Comparison of ENCODE assay signal across 2 cellular contexts in the genomic region with DNA sequence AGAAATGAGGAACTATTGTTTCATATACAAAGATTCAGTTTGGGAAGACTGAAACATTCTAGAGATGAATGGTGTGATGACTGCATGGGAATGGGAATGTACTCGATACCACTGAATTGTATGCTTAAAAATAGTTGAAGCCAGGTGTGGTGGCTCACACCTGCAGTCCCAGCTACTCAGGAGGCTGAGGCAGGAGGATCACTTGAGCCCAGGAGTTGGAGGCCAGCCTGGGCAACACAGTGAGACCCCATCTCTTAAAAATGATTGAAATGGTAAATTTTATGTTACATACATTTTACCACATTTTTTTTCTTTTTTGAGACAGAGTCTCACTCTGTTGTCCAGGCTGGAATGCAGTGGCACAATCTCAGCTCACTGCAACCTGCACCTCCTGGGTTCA. TPM values are rescaled to one million over a fixed set of nuclear protein-coding genes. Genes with fewer than 3 reads are reported as not detected.
"Had no signal": no experiment of that assay in that cellular context is flagged by ENCODE, and none has a peak within 500 bp of the region (broad histone marks: within the 10 kb centered on the region; RNA-seq: fewer than 3 reads in every experiment).

No MANE protein-coding gene starts in this region.

RNA-seq across cellular contexts. Expression of gene ZIC5, which starts 19.9 kb away (rescaled TPM):
- total RNA-seq: LHCN-M2, MCF 10A had no signal

RNA-seq across cellular contexts. Expression of gene ZIC2, which starts 29.9 kb away (rescaled TPM):
- total RNA-seq: LHCN-M2 had no signal
